1 cellular context compared by ENCODE assay signal in the genomic region with DNA sequence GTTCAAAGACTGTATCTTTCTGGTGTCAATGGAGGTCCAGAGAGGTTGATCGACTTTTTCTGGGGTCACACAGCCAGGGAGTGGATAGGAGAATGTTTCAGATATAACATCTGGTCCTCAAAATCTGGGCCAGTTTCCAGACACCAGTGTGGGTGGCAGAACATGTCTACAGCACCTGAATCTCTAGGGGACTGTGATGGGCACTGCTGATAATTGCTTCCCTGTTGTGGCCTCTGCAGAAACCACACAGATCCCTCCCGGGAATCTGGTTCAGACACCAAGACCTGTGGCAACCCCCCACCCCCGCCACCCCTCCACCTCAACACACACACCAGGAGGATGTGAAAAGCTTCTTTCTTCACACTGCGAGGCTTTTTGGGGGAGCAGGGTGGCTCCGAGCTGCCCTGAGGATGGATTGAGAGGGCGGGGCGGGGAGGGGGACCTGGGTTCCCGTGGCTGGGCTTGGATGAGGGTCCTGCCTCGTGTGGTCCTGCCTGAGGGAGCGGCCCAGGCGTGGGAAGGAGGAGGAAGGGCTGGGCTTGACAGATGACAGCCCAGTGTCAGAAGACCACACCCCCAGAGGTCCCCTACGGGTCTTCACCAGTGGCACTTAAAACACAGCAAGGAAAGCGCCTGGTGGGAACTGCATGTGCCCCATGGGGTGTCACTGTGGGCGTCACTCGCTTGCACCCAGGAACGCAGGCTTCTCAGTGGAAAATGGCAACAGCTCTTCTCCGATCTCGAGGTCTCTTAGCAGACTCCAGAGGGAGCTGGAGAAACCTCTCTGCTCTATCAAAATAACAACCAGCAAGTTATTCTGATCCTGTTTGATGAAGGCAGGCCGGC.
TF ChIP-seq lines count a peak whose summit lies in the region.

No MANE protein-coding gene starts in this region.

TF ChIP-seq in SK-N-SH treated with all-trans-retinoic acid at 6 μM for 48 hours, 23 proteins besides CTCF, POLR2A, EP300 and RAD21 (continued from another document):
- TF ChIP-seq, protein P1, sequence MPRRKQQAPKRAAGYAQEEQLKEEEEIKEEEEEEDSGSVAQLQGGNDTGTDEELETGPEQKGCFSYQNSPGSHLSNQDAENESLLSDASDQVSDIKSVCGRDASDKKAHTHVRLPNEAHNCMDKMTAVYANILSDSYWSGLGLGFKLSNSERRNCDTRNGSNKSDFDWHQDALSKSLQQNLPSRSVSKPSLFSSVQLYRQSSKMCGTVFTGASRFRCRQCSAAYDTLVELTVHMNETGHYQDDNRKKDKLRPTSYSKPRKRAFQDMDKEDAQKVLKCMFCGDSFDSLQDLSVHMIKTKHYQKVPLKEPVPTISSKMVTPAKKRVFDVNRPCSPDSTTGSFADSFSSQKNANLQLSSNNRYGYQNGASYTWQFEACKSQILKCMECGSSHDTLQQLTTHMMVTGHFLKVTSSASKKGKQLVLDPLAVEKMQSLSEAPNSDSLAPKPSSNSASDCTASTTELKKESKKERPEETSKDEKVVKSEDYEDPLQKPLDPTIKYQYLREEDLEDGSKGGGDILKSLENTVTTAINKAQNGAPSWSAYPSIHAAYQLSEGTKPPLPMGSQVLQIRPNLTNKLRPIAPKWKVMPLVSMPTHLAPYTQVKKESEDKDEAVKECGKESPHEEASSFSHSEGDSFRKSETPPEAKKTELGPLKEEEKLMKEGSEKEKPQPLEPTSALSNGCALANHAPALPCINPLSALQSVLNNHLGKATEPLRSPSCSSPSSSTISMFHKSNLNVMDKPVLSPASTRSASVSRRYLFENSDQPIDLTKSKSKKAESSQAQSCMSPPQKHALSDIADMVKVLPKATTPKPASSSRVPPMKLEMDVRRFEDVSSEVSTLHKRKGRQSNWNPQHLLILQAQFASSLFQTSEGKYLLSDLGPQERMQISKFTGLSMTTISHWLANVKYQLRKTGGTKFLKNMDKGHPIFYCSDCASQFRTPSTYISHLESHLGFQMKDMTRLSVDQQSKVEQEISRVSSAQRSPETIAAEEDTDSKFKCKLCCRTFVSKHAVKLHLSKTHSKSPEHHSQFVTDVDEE (CRISPR knock-in tag; IDR thresholded peaks at IDR 0.05) = no peak
- TF ChIP-seq, protein P2, sequence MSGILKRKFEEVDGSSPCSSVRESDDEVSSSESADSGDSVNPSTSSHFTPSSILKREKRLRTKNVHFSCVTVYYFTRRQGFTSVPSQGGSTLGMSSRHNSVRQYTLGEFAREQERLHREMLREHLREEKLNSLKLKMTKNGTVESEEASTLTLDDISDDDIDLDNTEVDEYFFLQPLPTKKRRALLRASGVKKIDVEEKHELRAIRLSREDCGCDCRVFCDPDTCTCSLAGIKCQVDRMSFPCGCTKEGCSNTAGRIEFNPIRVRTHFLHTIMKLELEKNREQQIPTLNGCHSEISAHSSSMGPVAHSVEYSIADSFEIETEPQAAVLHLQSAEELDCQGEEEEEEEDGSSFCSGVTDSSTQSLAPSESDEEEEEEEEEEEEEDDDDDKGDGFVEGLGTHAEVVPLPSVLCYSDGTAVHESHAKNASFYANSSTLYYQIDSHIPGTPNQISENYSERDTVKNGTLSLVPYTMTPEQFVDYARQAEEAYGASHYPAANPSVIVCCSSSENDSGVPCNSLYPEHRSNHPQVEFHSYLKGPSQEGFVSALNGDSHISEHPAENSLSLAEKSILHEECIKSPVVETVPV (CRISPR knock-in tag; IDR thresholded peaks at IDR 0.05) = no peak
